Comparison of ENCODE assay signal across 25 cellular contexts in the genomic region with DNA sequence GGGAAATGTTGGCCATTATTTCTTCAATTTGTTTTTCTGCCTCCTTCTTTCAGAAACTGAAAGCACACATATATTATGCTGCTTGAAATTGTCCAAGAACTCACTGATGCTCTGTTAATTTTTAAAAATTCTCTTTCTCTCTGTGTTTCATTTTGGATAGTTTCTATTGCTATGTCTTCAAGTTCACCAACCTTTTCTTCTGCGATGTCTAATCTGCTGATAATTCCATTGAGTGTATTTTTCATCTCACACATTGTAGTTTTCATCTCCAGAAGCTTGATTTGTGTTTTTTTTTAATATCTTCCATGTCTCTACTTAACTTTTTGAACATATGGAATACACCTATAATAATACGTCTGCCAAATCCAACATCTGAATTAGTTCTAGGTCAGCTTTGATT.
"Had no signal": no experiment of that assay in that cellular context is flagged by ENCODE, and none has a peak within 500 bp of the region (broad histone marks: within the 10 kb centered on the region; RNA-seq: fewer than 3 reads in every experiment).

No MANE protein-coding gene starts in this region.

- FAIRE-seq: colon, endothelial cell of umbilical vein, frontal cortex, kidney had no signal

- H3K79me2 ChIP-seq: hepatocyte had no signal

- H2AFZ ChIP-seq: hepatocyte had no signal

- ATAC-seq: foreskin keratinocyte, gastroesophageal sphincter, heart left ventricle, left colon, left lobe of liver, lower lobe of right lung, mucosa of descending colon had no signal

- H3K4me1 ChIP-seq: esophagus muscularis mucosa, foreskin keratinocyte, gastroesophageal sphincter, heart left ventricle, left ventricle myocardium inferior, lower lobe of right lung had no signal

- DNase-seq: dermis blood vessel endothelial cell; dorsolateral prefrontal cortex; effector CD4-positive, alpha-beta T cell; effector memory CD4-positive, alpha-beta T cell; foreskin keratinocyte; heart left ventricle; hypothalamus; immature natural killer cell; islet precursor cell; kidney; kidney glomerular epithelial cell; left colon; left ventricle myocardium inferior; lower lobe of right lung; mesenchymal stem cell; mucosa of descending colon; naive B cell had no signal

- H3K9me3 ChIP-seq: lower lobe of right lung, mucosa of descending colon had no signal

- H3K27ac ChIP-seq: coronary artery, dorsolateral prefrontal cortex, esophagus muscularis mucosa, foreskin keratinocyte, gastroesophageal sphincter, heart left ventricle, hepatocyte, left ventricle myocardium inferior, lower lobe of right lung had no signal

- H3K36me3 ChIP-seq: esophagus muscularis mucosa, gastroesophageal sphincter, heart left ventricle, left ventricle myocardium inferior, lower lobe of right lung had no signal

- H3K4me2 ChIP-seq: hepatocyte had no signal

- H3K4me3 ChIP-seq: coronary artery, dorsolateral prefrontal cortex, esophagus muscularis mucosa, gastroesophageal sphincter, heart left ventricle, hepatocyte, left ventricle myocardium inferior, lower lobe of right lung, mucosa of descending colon had no signal
